ENCODE assay signal across 8 cellular contexts in the genomic region with DNA sequence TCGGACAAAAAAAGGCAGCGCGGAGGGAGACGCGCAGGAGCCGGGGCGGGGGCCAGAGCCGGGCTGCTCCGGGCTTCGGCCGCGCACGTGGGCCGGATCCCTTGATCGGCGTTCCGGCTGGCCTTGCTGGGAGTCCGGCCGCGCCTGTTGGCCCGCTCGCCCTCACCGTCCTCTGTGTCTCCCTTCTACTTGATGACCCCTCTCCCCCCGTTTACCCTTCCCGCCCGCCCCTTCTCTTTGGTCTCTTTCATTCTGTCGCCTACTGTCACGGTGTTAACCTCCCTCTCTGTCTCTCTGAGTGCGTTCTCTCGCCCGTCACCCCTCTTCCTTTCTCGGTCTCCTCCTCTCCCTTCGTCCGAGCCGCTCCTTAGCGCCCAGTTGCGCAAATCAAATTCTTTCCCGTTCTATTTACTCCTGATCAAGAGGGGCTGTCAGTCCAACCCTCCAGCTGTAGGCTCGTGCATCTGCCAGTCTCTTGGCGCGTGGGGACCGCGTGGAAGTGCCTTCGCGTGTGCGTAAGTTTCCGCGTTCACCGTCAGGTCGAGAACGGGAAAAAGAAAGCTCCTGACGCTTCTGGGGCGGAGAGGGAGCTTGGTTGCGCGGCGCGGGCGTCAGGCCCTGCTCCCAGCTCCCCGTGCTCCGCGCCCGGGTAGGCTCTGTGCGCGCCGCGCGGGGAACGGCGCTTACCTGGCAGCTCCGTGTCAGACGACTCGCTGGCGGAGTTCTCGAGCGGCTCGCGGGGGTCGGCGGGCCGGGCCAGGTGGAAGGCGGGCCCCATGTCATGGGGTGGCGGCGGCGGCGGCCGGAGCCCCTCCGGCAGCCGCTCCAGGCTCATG. TPM values are rescaled to one million over a fixed set of nuclear protein-coding genes. Genes with fewer than 3 reads are reported as not detected.
DNase-seq lines count a peak whose midpoint lies in the region; TF ChIP-seq lines count a peak whose summit lies in the region.

No MANE protein-coding gene starts in this region.

- no peaks in the 10 kb centered on the region for H3F3A ChIP-seq in GM23248 (ENCODE audit: insufficient read depth)

- no peak overlapping the region for H3K9ac ChIP-seq in GM23248

- TF ChIP-seq POLR2A in ovary (IDR thresholded peaks at IDR 0.05), result no peak

- H3K27me3 ChIP-seq in BJ (ENCODE audit: control insufficient read depth, insufficient read depth, low read length) (peaks cover 18% of the 10 kb centered on the region), GM23248 (replicated peaks; ENCODE audit: insufficient read depth) (peaks cover 86% of the 10 kb centered on the region), ovary (peaks cover 11% of the 10 kb centered on the region)

- H3K4me1 ChIP-seq in GM23248 (ENCODE audit: insufficient read depth) (no peaks in the 10 kb centered on the region; the same call in 1 of the 2 replicates), ovary (ENCODE audit: insufficient read depth) (peaks cover 6% of the 10 kb centered on the region)

- H3K36me3 ChIP-seq in BJ (ENCODE audit: control insufficient read depth, insufficient read depth, low read length) (peaks cover 4% of the 10 kb centered on the region), GM23248 (ENCODE audit: low read depth) (no peaks in the 10 kb centered on the region), ovary (no peaks in the 10 kb centered on the region)

- H3K4me3 ChIP-seq in BJ (ENCODE audit: low read depth, low read length), result peak overlapping the region; percentile 63
- peak overlapping the region; percentile 59 for H3K4me3 ChIP-seq in GM23248
- peak overlapping the region; percentile 49 for H3K4me3 ChIP-seq in epithelial cell of proximal tubule (ENCODE audit: low read depth, low read length)
- H3K4me3 ChIP-seq in ovary, result peak overlapping the region; percentile 34

- H3K27ac ChIP-seq in GM23248 (no peak overlapping the region), ovary (no peak overlapping the region)

- in situ Hi-C loops in GM23248 (cut with MboI), result no loop called here

- H4K20me1 ChIP-seq in GM23248 (ENCODE audit: insufficient read depth), result no peaks in the 10 kb centered on the region

- H2AFZ ChIP-seq in GM23248, result peak overlapping the region; percentile 62

- CTCF ChIA-PET in BJ (lab: Yijun Ruan, JAX), result interaction anchor here (0.8 to 1.2 kb wide), 4 partner anchors 14 to 172 kb away, joined by 3 to 5 read pairs (median 3); no protein-coding TSS in a partner anchor

- 7% methylated on average over 65 to 66 of the region's 88 CpGs for WGBS in GM23248 (ENCODE audit: low coverage in 1 of 2, low lambda C conversion rate in 2 of 2, missing lambda C conversion rate in 2 of 2), 2 experiments
- WGBS in ovary, 3 donors, result 3% methylated on average over 76 to 88 of the region's 88 CpGs

- TF ChIP-seq CTCF in BJ (IDR thresholded peaks at IDR 0.05; ENCODE audit: insufficient read depth, low read depth, low read length) (no peak), epithelial cell of proximal tubule (conservative IDR thresholded peaks at IDR 0.05; ENCODE audit: low read depth, low read length) (no peak), ovary (IDR thresholded peaks at IDR 0.05) (no peak), GM20000 (IDR thresholded peaks at IDR 0.05; ENCODE audit: extremely low read depth, missing control alignments) (no peak)

- intact Hi-C loops in ovary (cut with DNase I), result no loop called here

- TF ChIP-seq EP300 in ovary (IDR thresholded peaks at IDR 0.05), result no peak

- H3K4me2 ChIP-seq in GM23248 (ENCODE audit: unreplicated experiment), result peak overlapping the region; percentile 53

- no peaks in the 10 kb centered on the region for H3K9me2 ChIP-seq in GM23248 (ENCODE audit: insufficient read depth)

- POLR2A ChIA-PET in BJ (lab: Charles Lee), result no interaction called here

- no peaks in the 10 kb centered on the region for H3K79me2 ChIP-seq in GM23248 (ENCODE audit: insufficient read depth)

- no peak for DNase-seq in BJ (ENCODE audit: low read depth)
- DNase-seq in GM23248, result peak; percentile 54
- peak; percentile 33 for DNase-seq in RPMI7951 (ENCODE audit: low read depth)
- no peak for DNase-seq in epithelial cell of proximal tubule (ENCODE audit: low read depth)
- DNase-seq in ovary, result peak in 1 of 5 donors; percentile 51
- no peak for DNase-seq in GM20000 (ENCODE audit: low spot score)
- DNase-seq in midbrain (lab: John Stamatoyannopoulos, UW), result no peak
- no peak for DNase-seq in medulla oblongata (ENCODE audit: extremely low spot score)

- H3K9me3 ChIP-seq in GM23248 (ENCODE audit: low read depth), result no peaks in the 10 kb centered on the region
- H3K9me3 ChIP-seq in ovary, result peaks cover 0 to 4% of the 10 kb centered on the region in 2 donors

RNA-seq across cellular contexts. Expression of gene PITX1, which starts 0.8 kb away (rescaled TPM):
- polyA plus RNA-seq in BJ (2011; rRNA removed) (9.1 and 14.3 TPM in 2 replicates), GM23248 (2016; fragmentation: Nextera tagmentation; extraction: Ambion mirVana) (not detected in 2 replicates), ovary (under 1 TPM; 0.12 to 0.45 TPM)
- polyA minus RNA-seq in BJ (2011; rRNA and poly(A)+ RNA removed), result 2.4 and 2.5 TPM in 2 replicates
- total RNA-seq in GM23248 (2014; rRNA removed; shearing (Covaris generic)), result not detected in 2 replicates
- total RNA-seq in RPMI7951 (2014; rRNA removed; shearing (Covaris generic)), result 0.49 TPM in 1 of 2 replicates, not detected in the other
- total RNA-seq in epithelial cell of proximal tubule (0.14 and 1.6 TPM in 2 replicates), ovary (1 to 10 TPM in 2 of 7 donors, under 1 TPM in 4, not detected in 1; 0.11 to 3.1 (median 0.76) TPM)

Comparison
In these comparisons a context has a peak if more than half of its experiments do, and no peak if none do; other contexts are left out.
1. DNase-seq: peak in GM23248 (single experiment) and RPMI7951 (single experiment); none in BJ (single experiment), epithelial cell of proximal tubule (single experiment), GM20000 (single experiment), midbrain (single experiment) and medulla oblongata (single experiment).
2. Peak in every context shown above with its lines, with median percentiles within 50 percentile points of each other: H3K4me3 ChIP-seq.